11 cellular contexts compared by ENCODE assay signal in the genomic region with DNA sequence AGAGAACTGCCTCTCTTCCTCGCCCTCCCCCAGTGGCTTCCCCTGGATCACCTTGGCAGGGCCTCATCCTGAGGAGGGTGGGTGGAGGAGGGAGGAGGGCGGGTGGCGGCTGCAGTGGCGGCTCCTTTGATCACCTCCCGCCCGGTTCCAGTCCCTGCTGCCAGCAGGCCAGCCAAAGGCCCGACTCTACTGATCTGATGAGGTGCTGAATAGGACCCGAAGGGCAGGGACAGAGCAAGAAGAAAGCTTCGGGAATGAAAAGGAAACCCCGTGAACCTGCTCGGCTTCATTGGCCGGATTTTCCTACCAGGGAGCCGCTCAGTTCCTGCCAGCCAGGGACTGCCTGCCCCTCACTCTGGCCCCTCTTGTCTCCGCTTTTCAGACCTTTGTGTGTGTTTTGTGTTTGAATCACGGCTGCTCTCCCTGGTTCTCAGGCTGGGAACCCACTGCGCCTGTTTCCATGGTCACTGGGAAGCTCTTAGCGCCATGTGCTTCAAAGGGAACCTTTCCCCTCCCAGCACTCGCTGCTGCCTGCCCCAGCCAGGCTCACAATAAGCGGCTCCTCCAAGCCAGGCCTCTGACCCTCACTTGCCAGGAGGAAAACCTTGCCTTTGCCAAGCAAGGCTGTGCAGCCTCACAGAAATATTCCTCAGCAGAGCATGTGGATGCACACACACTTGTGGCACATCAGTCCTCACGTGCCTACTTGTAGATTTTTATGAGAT. TPM values are rescaled to one million over a fixed set of nuclear protein-coding genes. Genes with fewer than 3 reads are reported as not detected.
DNase-seq lines count a peak whose midpoint lies in the region; ATAC-seq and TF ChIP-seq lines count a peak whose summit lies in the region.
"Had no signal": no experiment of that assay in that cellular context is flagged by ENCODE, and none has a peak within 500 bp of the region (broad histone marks: within the 10 kb centered on the region; RNA-seq: fewer than 3 reads in every experiment).

No MANE protein-coding gene starts in this region.

- TF ChIP-seq CTCF in 22Rv1 (IDR thresholded peaks at IDR 0.05) (no peak), epithelial cell of proximal tubule (conservative IDR thresholded peaks at IDR 0.05; ENCODE audit: low read depth, low read length) (no peak), mucosa of descending colon (IDR thresholded peaks at IDR 0.05) (no peak)

- intact Hi-C loops in mucosa of descending colon (cut with DNase I, micrococcal nuclease), result no loop called here

- H3K27ac ChIP-seq in 22Rv1, result peak overlapping the region; percentile 36; the same call in 1 of the 2 replicates

- no peak overlapping the region for H3K27ac Mint-ChIP-seq in activated CD4-positive, alpha-beta T cell treated with anti-CD3 and anti-CD28 coated beads, Interleukin-2, amount 10 ng/mL, durations not matched to agents 7 days and 5 days
- H3K27ac Mint-ChIP-seq: CD4-positive, alpha-beta T cell; effector memory CD8-positive, alpha-beta T cell had no signal

- peak; percentile 87 for ATAC-seq in mucosa of descending colon
- no peak for ATAC-seq in GM19395 (IDR thresholded peaks at IDR 0.05; ENCODE audit: unreplicated experiment)
- no peak for ATAC-seq in HG03521 (IDR thresholded peaks at IDR 0.05; ENCODE audit: unreplicated experiment)
- ATAC-seq in HG02588 (IDR thresholded peaks at IDR 0.05; ENCODE audit: unreplicated experiment), result no peak
- ATAC-seq: effector memory CD8-positive, alpha-beta T cell had no signal

- peaks cover 2% of the 10 kb centered on the region for H3K9me3 Mint-ChIP-seq in activated CD4-positive, alpha-beta T cell treated with anti-CD3 and anti-CD28 coated beads, Interleukin-2, amount 10 ng/mL, durations not matched to agents 7 days and 5 days
- H3K9me3 Mint-ChIP-seq: CD4-positive, alpha-beta T cell; effector memory CD8-positive, alpha-beta T cell had no signal

- CTCF ChIA-PET in activated CD4-positive, alpha-beta T cell treated with anti-CD3 and anti-CD28 coated beads, Interleukin-2, amount 10 ng/mL, durations not matched to agents 7 days and 5 days (lab: Charles Lee), result interaction anchor here (0.8 kb wide), 1 partner anchor 31 kb away, joined by 3 read pairs; no protein-coding TSS in a partner anchor

- DNase-seq in NCI-H1417 (lab: John Stamatoyannopoulos, UW) (peak; percentile 57 to 90 (median 74)), epithelial cell of proximal tubule (ENCODE audit: low read depth) (no peak), mucosa of descending colon (peak; percentile 60 to 74 (median 66))
- no peak for DNase-seq in activated CD4-positive, alpha-beta T cell treated with anti-CD3 and anti-CD28 coated beads, Interleukin-2, amount 10 ng/mL, durations not matched to agents 7 days and 5 days
- DNase-seq: CD4-positive, alpha-beta T cell; effector memory CD8-positive, alpha-beta T cell; SW 1271 had no signal

- H3K36me3 ChIP-seq in mucosa of descending colon (ENCODE audit: low read depth), result no peaks in the 10 kb centered on the region

- POLR2A ChIA-PET in activated CD4-positive, alpha-beta T cell treated with anti-CD3 and anti-CD28 coated beads, Interleukin-2, amount 10 ng/mL, durations not matched to agents 7 days and 5 days (lab: Charles Lee), result no interaction called here

- no peaks in the 10 kb centered on the region for H3K4me1 Mint-ChIP-seq in activated CD4-positive, alpha-beta T cell treated with anti-CD3 and anti-CD28 coated beads, Interleukin-2, amount 10 ng/mL, durations not matched to agents 7 days and 5 days

- no peaks in the 10 kb centered on the region for H3K36me3 Mint-ChIP-seq in activated CD4-positive, alpha-beta T cell treated with anti-CD3 and anti-CD28 coated beads, Interleukin-2, amount 10 ng/mL, durations not matched to agents 7 days and 5 days (ENCODE audit: low read depth)

- peaks cover 6% of the 10 kb centered on the region for H3K4me1 ChIP-seq in mucosa of descending colon (ENCODE audit: low read depth)

- no peak overlapping the region for H3K4me3 Mint-ChIP-seq in activated CD4-positive, alpha-beta T cell treated with anti-CD3 and anti-CD28 coated beads, Interleukin-2, amount 10 ng/mL, durations not matched to agents 7 days and 5 days
- H3K4me3 Mint-ChIP-seq: CD4-positive, alpha-beta T cell; effector memory CD8-positive, alpha-beta T cell had no signal

- H3K9me3 ChIP-seq in mucosa of descending colon, result no peaks in the 10 kb centered on the region

- H3K27me3 Mint-ChIP-seq in activated CD4-positive, alpha-beta T cell treated with anti-CD3 and anti-CD28 coated beads, Interleukin-2, amount 10 ng/mL, durations not matched to agents 7 days and 5 days, result peaks cover 32% of the 10 kb centered on the region

- H3K4me3 ChIP-seq in epithelial cell of proximal tubule (ENCODE audit: low read depth, low read length) (peak overlapping the region; percentile 5), mucosa of descending colon (no peak overlapping the region)

RNA-seq across cellular contexts. Expression of a gene that starts 56.8 kb away (rescaled TPM):
- not detected in 2 replicates for total RNA-seq in epithelial cell of proximal tubule
- total RNA-seq in mucosa of descending colon, result under 1 TPM in 1 of 3 donors, not detected in 2; 0.41 TPM
- not detected for total RNA-seq in activated CD4-positive, alpha-beta T cell treated with anti-CD3 and anti-CD28 coated beads, Interleukin-2, amount 10 ng/mL, durations not matched to agents 7 days and 5 days
- total RNA-seq: CD4-positive, alpha-beta T cell had no signal

Comparison
In these comparisons a context has a peak if more than half of its experiments do, and no peak if none do; other contexts are left out.
1. DNase-seq: peak in NCI-H1417 (3 of 3) and mucosa of descending colon (3 of 3); none in epithelial cell of proximal tubule (single experiment) and activated CD4-positive, alpha-beta T cell treated with anti-CD3 and anti-CD28 coated beads, Interleukin-2, amount 10 ng/mL, durations not matched to agents 7 days and 5 days (single experiment).